24 cellular contexts compared by ENCODE assay signal in the genomic region with DNA sequence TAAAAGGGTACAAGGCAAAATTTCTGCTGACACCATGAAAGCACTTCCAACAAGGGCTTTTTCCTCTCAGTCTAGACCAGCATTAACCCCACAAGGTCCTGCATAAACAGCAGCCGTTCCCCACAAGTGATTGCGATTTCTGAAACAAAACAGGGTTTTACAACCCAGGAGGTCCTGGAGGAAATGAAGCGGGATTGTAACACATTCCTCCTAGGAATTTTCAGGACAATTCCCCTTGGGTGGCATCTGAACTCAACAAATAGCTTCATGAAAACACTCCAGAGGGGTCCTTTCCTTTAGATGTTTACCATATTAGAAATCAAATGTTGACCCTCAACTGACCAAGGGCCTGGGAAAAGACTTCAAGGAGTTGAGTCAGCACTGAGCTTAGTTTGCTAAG. TPM values are rescaled to one million over a fixed set of nuclear protein-coding genes. Genes with fewer than 3 reads are reported as not detected.
A peak's percentile ranks its signal among the peaks of the same experiment; 100 is the strongest.
DNase-seq lines count a peak whose midpoint lies in the region; ATAC-seq and TF ChIP-seq lines count a peak whose summit lies in the region.
"Had no signal": no experiment of that assay in that cellular context is flagged by ENCODE, and none has a peak within 500 bp of the region (broad histone marks: within the 10 kb centered on the region; RNA-seq: fewer than 3 reads in every experiment).

No MANE protein-coding gene starts in this region.

- H3K4me3 ChIP-seq in GM23338 (no peak overlapping the region), SJSA1 (no peak overlapping the region), endodermal cell (ENCODE audit: low read length) (no peak overlapping the region)
- H3K4me3 ChIP-seq: A549; BLaER1 treated with 17β-estradiol and CSF1 and Interleukin-3, amounts not matched to agents 10 nM and 100 nM; GM12878 had no signal

- H3K27ac ChIP-seq in GM23338 (ENCODE audit: low read depth) (peak overlapping the region; percentile 32; the same call in 1 of the 2 replicates), SJSA1 (peak overlapping the region; percentile 58), endodermal cell (ENCODE audit: low read depth, low read length) (peak overlapping the region; percentile 6)
- H3K27ac ChIP-seq: A549; BLaER1 treated with 17β-estradiol and CSF1 and Interleukin-3, amounts not matched to agents 10 nM and 100 nM had no signal

- H3K9me3 Mint-ChIP-seq in GM23338 (peaks cover 21% of the 10 kb centered on the region), endodermal cell (peaks cover 16% of the 10 kb centered on the region), progenitor cell of endocrine pancreas (ENCODE audit: low read depth) (peaks cover 7% of the 10 kb centered on the region)
- H3K9me3 Mint-ChIP-seq: CD4-positive, alpha-beta T cell; CD8-positive, alpha-beta memory T cell had no signal

- WGBS in endodermal cell (ENCODE audit: insufficient coverage in 1 of 2, insufficient read length in 1 of 2), 2 experiments, result 60 to 93% methylated on average over 3 of the region's 3 CpGs

- DNase-seq in GM23338 (ENCODE audit: low spot score), result no peak
- DNase-seq in SJSA1 (ENCODE audit: low read depth in 1 of 2, low spot score in 2 of 2), result peak; percentile 61 to 82
- DNase-seq in endodermal cell, result no peak
- DNase-seq in smooth muscle cell of the brain vasculature (ENCODE audit: low read depth, low spot score), result peak; percentile 2
- no peak for DNase-seq in progenitor cell of endocrine pancreas (ENCODE audit: low spot score, unreplicated experiment)
- DNase-seq: 8988T; ACHN; AML-193; BE2C; CD4-positive, alpha-beta T cell; CD8-positive, alpha-beta memory T cell; DMS 273 treated with DMSO at 0.1 percent for 48 hours; DMS79; EL; GDM1; GOT3; H7; HCEC 1CT had no signal

- H3K9ac ChIP-seq in endodermal cell (ENCODE audit: extremely low read depth, low read length, poor library complexity, severe bottlenecking), result no peak overlapping the region
- H3K9ac ChIP-seq: BLaER1 treated with 17β-estradiol and CSF1 and Interleukin-3, amounts not matched to agents 10 nM and 100 nM had no signal

- no peak overlapping the region for H3K4me3 Mint-ChIP-seq in GM23338
- H3K4me3 Mint-ChIP-seq in endodermal cell, result no peak overlapping the region
- no peak overlapping the region for H3K4me3 Mint-ChIP-seq in progenitor cell of endocrine pancreas (ENCODE audit: low read depth)
- H3K4me3 Mint-ChIP-seq: CD14-positive monocyte; CD4-positive, alpha-beta T cell; CD8-positive, alpha-beta memory T cell had no signal

- H4K20me1 ChIP-seq in GM23338 (replicated peaks; ENCODE audit: insufficient read depth), result no peaks in the 10 kb centered on the region
- H4K20me1 ChIP-seq: BLaER1 treated with 17β-estradiol and CSF1 and Interleukin-3, amounts not matched to agents 10 nM and 100 nM had no signal

- no peaks in the 10 kb centered on the region for H3K79me2 ChIP-seq in GM23338 (replicated peaks; ENCODE audit: insufficient read depth)

- H3K36me3 Mint-ChIP-seq in GM23338 (ENCODE audit: low read depth) (peaks cover 14% of the 10 kb centered on the region), endodermal cell (ENCODE audit: low read depth) (peaks cover 3% of the 10 kb centered on the region), progenitor cell of endocrine pancreas (ENCODE audit: insufficient read depth) (no peaks in the 10 kb centered on the region)
- H3K36me3 Mint-ChIP-seq: CD14-positive monocyte had no signal

- H3F3A ChIP-seq in GM23338 (replicated peaks; ENCODE audit: low read depth), result no peaks in the 10 kb centered on the region

- H3K27me3 ChIP-seq in GM23338 (ENCODE audit: insufficient read depth) (no peaks in the 10 kb centered on the region), SJSA1 (replicated peaks) (no peaks in the 10 kb centered on the region), endodermal cell (ENCODE audit: control insufficient read depth, insufficient read depth, low read length, poor library complexity, severe bottlenecking) (no peaks in the 10 kb centered on the region)
- H3K27me3 ChIP-seq: BE2C; BLaER1 treated with 17β-estradiol and CSF1 and Interleukin-3, amounts not matched to agents 10 nM and 100 nM had no signal

- 0 out of 2 replicates have a peak, but pooled peaks cover 6% of the 10 kb centered on the region for H3K9me2 ChIP-seq in GM23338 (ENCODE audit: insufficient read depth)

- H2AFZ ChIP-seq in GM23338, result no peak overlapping the region

- no peaks in the 10 kb centered on the region for H3K4me1 ChIP-seq in GM23338 (ENCODE audit: insufficient read depth)
- H3K4me1 ChIP-seq in SJSA1 (replicated peaks), result peaks cover 29% of the 10 kb centered on the region
- no peaks in the 10 kb centered on the region for H3K4me1 ChIP-seq in endodermal cell (ENCODE audit: control insufficient read depth, insufficient read depth, low read length)
- H3K4me1 ChIP-seq: A549; BE2C; BLaER1 treated with 17β-estradiol and CSF1 and Interleukin-3, amounts not matched to agents 10 nM and 100 nM had no signal

- H3K9me3 ChIP-seq in SJSA1 (replicated peaks) (no peaks in the 10 kb centered on the region), endodermal cell (ENCODE audit: control insufficient read depth, low read length) (no peaks in the 10 kb centered on the region)
- H3K9me3 ChIP-seq: A549, BE2C had no signal

- TF ChIP-seq CTCF in GM23338 (conservative IDR thresholded peaks at IDR 0.05; ENCODE audit: low read depth in 2 of 2) (no peak), endodermal cell (conservative IDR thresholded peaks at IDR 0.05) (no peak), progenitor cell of endocrine pancreas (IDR thresholded peaks at IDR 0.05; ENCODE audit: unreplicated experiment) (no peak)

- H3K36me3 ChIP-seq in GM23338 (ENCODE audit: insufficient read depth), result 0 out of 2 replicates have a peak, but pooled peaks cover 3% of the 10 kb centered on the region
- H3K36me3 ChIP-seq in SJSA1, result no peaks in the 10 kb centered on the region
- no peaks in the 10 kb centered on the region for H3K36me3 ChIP-seq in endodermal cell (ENCODE audit: control insufficient read depth, insufficient read depth, low read length)
- H3K36me3 ChIP-seq: BE2C; BLaER1 treated with 17β-estradiol and CSF1 and Interleukin-3, amounts not matched to agents 10 nM and 100 nM had no signal

- H3K27ac Mint-ChIP-seq in GM23338 (no peak overlapping the region), endodermal cell (no peak overlapping the region), progenitor cell of endocrine pancreas (no peak overlapping the region)
- H3K27ac Mint-ChIP-seq: CD4-positive, alpha-beta T cell; CD8-positive, alpha-beta memory T cell had no signal

- H3K27me3 Mint-ChIP-seq in GM23338 (ENCODE audit: insufficient read depth, low read depth, poor library complexity) (peaks cover 8% of the 10 kb centered on the region), endodermal cell (ENCODE audit: insufficient read depth) (no peaks in the 10 kb centered on the region), progenitor cell of endocrine pancreas (no peaks in the 10 kb centered on the region)

- no peak overlapping the region for H3K4me2 ChIP-seq in GM23338
- H3K4me2 ChIP-seq: A549; BLaER1 treated with 17β-estradiol and CSF1 and Interleukin-3, amounts not matched to agents 10 nM and 100 nM had no signal

- H3K4me1 Mint-ChIP-seq in GM23338, result peaks cover 11% of the 10 kb centered on the region
- H3K4me1 Mint-ChIP-seq in endodermal cell, result no peaks in the 10 kb centered on the region
- no peaks in the 10 kb centered on the region for H3K4me1 Mint-ChIP-seq in progenitor cell of endocrine pancreas (ENCODE audit: low read depth)
- H3K4me1 Mint-ChIP-seq: CD14-positive monocyte; CD8-positive, alpha-beta memory T cell had no signal

- ATAC-seq in GM23338 (no peak), GM21717 (IDR thresholded peaks at IDR 0.05; ENCODE audit: unreplicated experiment) (no peak), HG02885 (IDR thresholded peaks at IDR 0.05; ENCODE audit: poor library complexity, unreplicated experiment) (no peak)
- ATAC-seq: A549, GM12878 had no signal

TF ChIP-seq in GM23338, 12 proteins besides CTCF, POLR2A, EP300 and RAD21 (continues in another document):
- TF ChIP-seq, protein P1, sequence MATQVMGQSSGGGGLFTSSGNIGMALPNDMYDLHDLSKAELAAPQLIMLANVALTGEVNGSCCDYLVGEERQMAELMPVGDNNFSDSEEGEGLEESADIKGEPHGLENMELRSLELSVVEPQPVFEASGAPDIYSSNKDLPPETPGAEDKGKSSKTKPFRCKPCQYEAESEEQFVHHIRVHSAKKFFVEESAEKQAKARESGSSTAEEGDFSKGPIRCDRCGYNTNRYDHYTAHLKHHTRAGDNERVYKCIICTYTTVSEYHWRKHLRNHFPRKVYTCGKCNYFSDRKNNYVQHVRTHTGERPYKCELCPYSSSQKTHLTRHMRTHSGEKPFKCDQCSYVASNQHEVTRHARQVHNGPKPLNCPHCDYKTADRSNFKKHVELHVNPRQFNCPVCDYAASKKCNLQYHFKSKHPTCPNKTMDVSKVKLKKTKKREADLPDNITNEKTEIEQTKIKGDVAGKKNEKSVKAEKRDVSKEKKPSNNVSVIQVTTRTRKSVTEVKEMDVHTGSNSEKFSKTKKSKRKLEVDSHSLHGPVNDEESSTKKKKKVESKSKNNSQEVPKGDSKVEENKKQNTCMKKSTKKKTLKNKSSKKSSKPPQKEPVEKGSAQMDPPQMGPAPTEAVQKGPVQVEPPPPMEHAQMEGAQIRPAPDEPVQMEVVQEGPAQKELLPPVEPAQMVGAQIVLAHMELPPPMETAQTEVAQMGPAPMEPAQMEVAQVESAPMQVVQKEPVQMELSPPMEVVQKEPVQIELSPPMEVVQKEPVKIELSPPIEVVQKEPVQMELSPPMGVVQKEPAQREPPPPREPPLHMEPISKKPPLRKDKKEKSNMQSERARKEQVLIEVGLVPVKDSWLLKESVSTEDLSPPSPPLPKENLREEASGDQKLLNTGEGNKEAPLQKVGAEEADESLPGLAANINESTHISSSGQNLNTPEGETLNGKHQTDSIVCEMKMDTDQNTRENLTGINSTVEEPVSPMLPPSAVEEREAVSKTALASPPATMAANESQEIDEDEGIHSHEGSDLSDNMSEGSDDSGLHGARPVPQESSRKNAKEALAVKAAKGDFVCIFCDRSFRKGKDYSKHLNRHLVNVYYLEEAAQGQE (IDR thresholded peaks at IDR 0.05; ENCODE audit: unreplicated experiment), result no peak
- TF ChIP-seq NANOG (IDR thresholded peaks at IDR 0.05; ENCODE audit: borderline replicate concordance), result no peak

RNA-seq across cellular contexts. Expression of a gene that starts 36.7 kb away (rescaled TPM):
- 2.5 and 2.9 TPM in 2 replicates for total RNA-seq in GM23338 (2014; rRNA removed; shearing (Covaris generic))
- 1.1 and 1.3 TPM in 2 replicates for polyA plus RNA-seq in GM23338 (2016; fragmentation: Nextera tagmentation; extraction: Ambion mirVana)
- 0.16 and 0.34 TPM in 2 replicates for total RNA-seq in SJSA1 (2014; rRNA removed; shearing (Covaris generic))
- total RNA-seq in endodermal cell (1 to 10 TPM in 1 of 2 donors, under 1 TPM in 1; 0.95 to 1.3 TPM), progenitor cell of endocrine pancreas (1.3 TPM in 2 replicates)
- 11.0 TPM for polyA plus RNA-seq in endodermal cell (2013, experiment 1 of 2)
- polyA plus RNA-seq in endodermal cell (2013, experiment 2 of 2), result 10.4 TPM
- total RNA-seq: CD4-positive, alpha-beta T cell; CD8-positive, alpha-beta memory T cell had no signal
- polyA plus RNA-seq: CD14-positive monocyte; CD8-positive, alpha-beta memory T cell had no signal

Comparison
In these comparisons a context has a peak if more than half of its experiments do, and no peak if none do; other contexts are left out.
1. DNase-seq: peak in SJSA1 (2 of 2) and smooth muscle cell of the brain vasculature (single experiment); none in GM23338 (single experiment), endodermal cell (single experiment) and progenitor cell of endocrine pancreas (single experiment).
2. H3K27ac ChIP-seq: peak in every context shown above with its lines; median percentile 58 in SJSA1; 32 in GM23338; 6 in endodermal cell.